In the genomic region with DNA sequence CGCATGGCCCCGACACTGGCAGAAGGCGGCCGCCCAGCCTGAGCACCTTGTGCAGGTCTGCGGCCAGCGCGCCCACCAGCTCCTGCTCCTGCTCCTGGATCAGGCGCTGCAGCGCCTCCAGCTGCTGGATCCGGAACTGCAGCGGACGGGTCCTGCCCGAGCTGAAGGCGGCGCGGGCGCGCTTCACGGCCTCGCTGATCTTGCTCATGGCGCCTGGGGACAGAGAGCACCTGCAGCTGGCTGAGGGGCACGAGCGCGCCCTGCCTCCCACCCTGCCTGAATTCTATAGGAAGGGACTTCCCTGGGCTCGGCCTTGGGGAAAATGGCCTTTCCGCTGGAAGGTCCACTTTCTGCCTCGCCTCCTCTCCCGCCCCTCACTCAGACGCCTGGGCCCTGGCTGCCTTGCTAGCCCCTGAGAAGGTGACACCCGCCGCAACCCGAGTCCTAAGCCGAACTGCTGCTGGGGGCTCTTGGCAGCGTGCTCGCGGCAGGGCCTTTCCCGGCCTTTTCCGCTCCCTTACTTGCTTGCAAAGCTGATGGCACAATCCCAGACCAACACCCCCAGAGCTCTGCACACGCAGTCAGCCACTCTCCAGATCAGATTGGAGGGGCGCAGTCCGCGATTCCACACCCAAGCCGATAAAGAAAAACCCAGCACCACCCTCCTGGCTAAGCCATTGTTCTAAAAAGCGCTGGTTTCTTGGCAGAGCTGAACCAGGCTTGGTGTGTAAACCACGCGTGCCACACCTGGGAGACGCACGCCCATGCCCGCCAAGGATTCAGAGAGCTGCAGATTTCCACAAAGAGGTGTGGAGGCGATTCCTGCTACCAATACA, we compare ENCODE assay signal across 8 cellular contexts. TPM values are rescaled to one million over a fixed set of nuclear protein-coding genes. Genes with fewer than 3 reads are reported as not detected.
DNase-seq lines count a peak whose midpoint lies in the region; ATAC-seq and TF ChIP-seq lines count a peak whose summit lies in the region.

No MANE protein-coding gene starts in this region.

- no peak overlapping the region; the same call in 1 of the 2 replicates for H3K9ac ChIP-seq in BLaER1
- H3K9ac ChIP-seq in NT2/D1 (ENCODE audit: insufficient read length, low read depth), result peak overlapping the region; percentile 56
- H3K9ac ChIP-seq in fibroblast of lung (ENCODE audit: insufficient read depth, low read length), result no peak overlapping the region

- H3K27ac Mint-ChIP-seq in GM23338 (no peak overlapping the region), naive B cell (no peak overlapping the region)

- DNase-seq in GM23338 (ENCODE audit: low spot score) (peak; percentile 94), NT2/D1 (ENCODE audit: low read depth, low spot score) (peak; percentile 80), activated T-helper 1 cell treated with Interleukin-2 at 50 U/mL for 16 hours (ENCODE audit: low read depth) (peak; percentile 70), fibroblast of lung (ENCODE audit: low read depth in 2 of 2) (peak; percentile 60 to 63), naive B cell (peak; percentile 66), cortex of kidney (lab: John Stamatoyannopoulos, UW) (no peak)
- DNase-seq in stimulated activated CD8-positive, alpha-beta memory T cell treated with anti-CD3 and anti-CD28 coated beads, Interleukin-7, amount 100 ng/mL, for 24 hours (ENCODE audit: low read depth), result peak; percentile 63

- ATAC-seq in GM23338 (peak; percentile 92), naive B cell (ENCODE audit: low read depth in 2 of 2) (peak; percentile 88)

- H3K4me3 ChIP-seq in BLaER1 (peak overlapping the region; percentile 68), GM23338 (peak overlapping the region; percentile 50), NT2/D1 (ENCODE audit: insufficient read length, low read depth) (peak overlapping the region; percentile 30), fibroblast of lung (replicated peaks in 1 of 4; ENCODE audit: control extremely low read depth in 1 of 4, insufficient read depth in 1 of 4, low read depth in 3 of 4, low read length in 4 of 4) (peak overlapping the region in 1 of 4 experiments; percentile 17)

- H3K79me2 ChIP-seq in GM23338 (replicated peaks; ENCODE audit: insufficient read depth), result no peaks in the 10 kb centered on the region
- H3K79me2 ChIP-seq in fibroblast of lung (ENCODE audit: control insufficient read depth, insufficient read depth, low read length), result no peaks in the 10 kb centered on the region

- H3K36me3 Mint-ChIP-seq in GM23338 (ENCODE audit: low read depth), result no peaks in the 10 kb centered on the region
- H3K36me3 Mint-ChIP-seq in naive B cell, result no peaks in the 10 kb centered on the region

- H3K36me3 ChIP-seq in BLaER1 (no peaks in the 10 kb centered on the region), GM23338 (ENCODE audit: insufficient read depth) (no peaks in the 10 kb centered on the region), NT2/D1 (ENCODE audit: insufficient read depth, insufficient read length, low read length) (no peaks in the 10 kb centered on the region), fibroblast of lung (ENCODE audit: control insufficient read depth, insufficient read depth, low read length) (no peaks in the 10 kb centered on the region)

- H4K20me1 ChIP-seq in BLaER1, result no peaks in the 10 kb centered on the region
- no peaks in the 10 kb centered on the region for H4K20me1 ChIP-seq in GM23338 (replicated peaks; ENCODE audit: insufficient read depth)
- H4K20me1 ChIP-seq in fibroblast of lung (ENCODE audit: control insufficient read depth, extremely low read depth, insufficient read depth, low read length), result no peaks in the 10 kb centered on the region

- H3K4me1 ChIP-seq in BLaER1 (peaks cover 10% of the 10 kb centered on the region; the same call in 1 of the 2 replicates), GM23338 (ENCODE audit: insufficient read depth) (peaks cover 10% of the 10 kb centered on the region; the same call in 1 of the 2 replicates), NT2/D1 (ENCODE audit: insufficient read depth, insufficient read length) (peaks cover 14% of the 10 kb centered on the region), fibroblast of lung (ENCODE audit: control insufficient read depth, extremely low read depth, insufficient read depth, low read length) (no peaks in the 10 kb centered on the region)

- TF ChIP-seq CTCF in GM23338 (conservative IDR thresholded peaks at IDR 0.05; ENCODE audit: low read depth in 2 of 2) (peak; percentile 66 to 85), fibroblast of lung (conservative IDR thresholded peaks at IDR 0.05 in 1 of 2, IDR thresholded peaks at IDR 0.05 in 1 of 2; ENCODE audit: low read depth in 1 of 2, low read length in 2 of 2) (peak; percentile 57 to 83)

- peak overlapping the region; percentile 91 for H3K4me2 ChIP-seq in BLaER1
- H3K4me2 ChIP-seq in GM23338, result peak overlapping the region; percentile 77
- H3K4me2 ChIP-seq in fibroblast of lung (ENCODE audit: extremely low read depth, insufficient read depth, low read length), result peak overlapping the region; percentile 72

- peaks cover 19% of the 10 kb centered on the region for H3K4me1 Mint-ChIP-seq in GM23338
- peaks cover 0 to 10% (median 8%) of the 10 kb centered on the region in 3 donors for H3K4me1 Mint-ChIP-seq in naive B cell

- H3K27ac ChIP-seq in BLaER1 (no peak overlapping the region), GM23338 (ENCODE audit: low read depth) (no peak overlapping the region), fibroblast of lung (ENCODE audit: insufficient read depth, low read length) (no peak overlapping the region)

- H3K9me3 ChIP-seq in BLaER1 (no peaks in the 10 kb centered on the region), NT2/D1 (ENCODE audit: insufficient read depth, low read length) (no peaks in the 10 kb centered on the region), fibroblast of lung (ENCODE audit: control insufficient read depth, insufficient read depth, low read depth, low read length) (no peaks in the 10 kb centered on the region)

- H3F3A ChIP-seq in GM23338 (replicated peaks; ENCODE audit: low read depth), result 0 out of 2 replicates have a peak, but pooled peaks cover 3% of the 10 kb centered on the region

- H3K27me3 Mint-ChIP-seq in GM23338 (ENCODE audit: insufficient read depth, low read depth, poor library complexity), result peaks cover 15% of the 10 kb centered on the region
- H3K27me3 Mint-ChIP-seq in naive B cell, result peaks cover 7 to 54% (median 33%) of the 10 kb centered on the region in 3 donors

- H2AFZ ChIP-seq in GM23338 (peak overlapping the region; percentile 99), fibroblast of lung (ENCODE audit: low read length) (no peak overlapping the region)

- H3K4me3 Mint-ChIP-seq in GM23338 (peak overlapping the region; percentile 71), naive B cell (peak overlapping the region in 7 of 8 donors; percentile 33 to 85 (median 66))

- no peaks in the 10 kb centered on the region for H3K27me3 ChIP-seq in BLaER1
- peaks cover 5% of the 10 kb centered on the region; the same call in 1 of the 2 replicates for H3K27me3 ChIP-seq in GM23338 (ENCODE audit: insufficient read depth)
- H3K27me3 ChIP-seq in NT2/D1 (ENCODE audit: insufficient read depth, insufficient read length), result peaks cover 15% of the 10 kb centered on the region
- peaks cover 4% of the 10 kb centered on the region for H3K27me3 ChIP-seq in fibroblast of lung (ENCODE audit: control insufficient read depth, insufficient read depth, low read length)

- H3K9me2 ChIP-seq in GM23338 (ENCODE audit: insufficient read depth), result no peaks in the 10 kb centered on the region

- no peaks in the 10 kb centered on the region for H3K9me3 Mint-ChIP-seq in GM23338
- no peaks in the 10 kb centered on the region for H3K9me3 Mint-ChIP-seq in naive B cell

TF ChIP-seq in GM23338, 12 proteins besides CTCF, POLR2A, EP300 and RAD21:
- TF ChIP-seq STAT1 (IDR thresholded peaks at IDR 0.05; ENCODE audit: unreplicated experiment) (no peak), POLR2AphosphoS5 (IDR thresholded peaks at IDR 0.05; ENCODE audit: low read depth) (peak; percentile 66)

RNA-seq across cellular contexts. Expression of gene ALDH3A1, which starts 3.0 kb away (rescaled TPM):
- total RNA-seq in GM23338 (2014; rRNA removed; shearing (Covaris generic)), result 0.17 and 1.0 TPM in 2 replicates
- polyA plus RNA-seq in GM23338 (2016; fragmentation: Nextera tagmentation; extraction: Ambion mirVana), result 0.21 and 0.23 TPM in 2 replicates
- under 0.01 and 0.17 TPM in 2 replicates for total RNA-seq in fibroblast of lung
- 0.12 and 1.0 TPM in 2 replicates for polyA plus RNA-seq in fibroblast of lung
- polyA plus RNA-seq in fibroblast of lung (2012), result 0.22 and 2.0 TPM in 2 replicates
- 0.33 and 2.6 TPM in 2 replicates for polyA minus RNA-seq in fibroblast of lung (ENCODE audit: low replicate concordance)
- polyA plus RNA-seq in naive B cell (ENCODE audit: low read depth in 6 of 6), result under 1 TPM in 1 of 6 donors, not detected in 5; 0.19 TPM

RNA-seq across cellular contexts. Expression of gene SLC47A2, which starts 28.8 kb away (rescaled TPM):
- not detected in 2 replicates for total RNA-seq in GM23338 (2014; rRNA removed; shearing (Covaris generic))
- 0.19 TPM in 1 of 2 replicates, not detected in the other for polyA plus RNA-seq in GM23338 (2016; fragmentation: Nextera tagmentation; extraction: Ambion mirVana)
- total RNA-seq in fibroblast of lung, result not detected in 2 replicates
- polyA plus RNA-seq in fibroblast of lung, result not detected in 2 replicates
- not detected in 2 replicates for polyA plus RNA-seq in fibroblast of lung (2012)
- polyA minus RNA-seq in fibroblast of lung (ENCODE audit: low replicate concordance), result not detected in 2 replicates
- not detected for polyA plus RNA-seq in naive B cell (ENCODE audit: low read depth in 6 of 6)
